8 cellular contexts compared by ENCODE assay signal in the genomic region with DNA sequence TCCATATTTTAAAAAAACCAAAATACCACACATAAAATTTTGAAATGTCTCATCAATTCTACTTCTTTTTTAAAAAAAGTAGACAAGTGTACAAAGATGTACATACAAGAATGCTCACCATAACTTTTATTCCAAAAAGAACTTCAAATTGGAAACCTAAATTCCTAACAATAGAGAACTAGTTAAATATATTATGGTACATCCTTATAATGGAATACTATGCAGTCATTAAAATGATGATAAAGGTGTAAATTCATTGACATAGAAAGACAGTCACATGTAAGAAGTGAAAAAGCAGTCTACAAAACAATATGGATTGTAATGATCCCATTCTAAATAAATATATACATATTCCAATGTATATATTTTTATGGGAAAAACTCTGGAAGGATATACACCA.
"Had no signal": no experiment of that assay in that cellular context is flagged by ENCODE, and none has a peak within 500 bp of the region (broad histone marks: within the 10 kb centered on the region; RNA-seq: fewer than 3 reads in every experiment).

No MANE protein-coding gene starts in this region.

- H2AFZ ChIP-seq: GM23248 had no signal

- DNase-seq: GM23248, GOT3, H7, HFFc6 had no signal

- H3K9ac ChIP-seq: GM23248 had no signal

- FAIRE-seq: HepG2 had no signal

- ATAC-seq: HCT116 had no signal

- H3K27ac ChIP-seq: GM23248, HL-60 had no signal

- H3K4me3 ChIP-seq: GM23248, HAP-1 had no signal

- H3K9me3 ChIP-seq: HAP-1 had no signal

- H3K4me1 ChIP-seq: HAP-1 had no signal
